In genomic region chr16:31189412-31189778, GRCh38 we compare ENCODE assay signal across 18 cellular contexts. TPM values are rescaled to one million over a fixed set of nuclear protein-coding genes. Genes with fewer than 3 reads are reported as not detected.
A peak's percentile ranks its signal among the peaks of the same experiment; 100 is the strongest.
DNase-seq lines count a peak whose midpoint lies in the region; ATAC-seq, FAIRE-seq and TF ChIP-seq lines count a peak whose summit lies in the region.
"Had no signal": no experiment of that assay in that cellular context is flagged by ENCODE, and none has a peak within 500 bp of the region (broad histone marks: within the 10 kb centered on the region; RNA-seq: fewer than 3 reads in every experiment).

No MANE protein-coding gene starts in this region.

- no peak for TF ChIP-seq EP300 in K562 (IDR thresholded peaks at IDR 0.05; ENCODE audit: low read length)

- H3K27me3 ChIP-seq in breast epithelium (no peaks in the 10 kb centered on the region), K562 (ENCODE audit: control insufficient read depth in 2 of 2, insufficient read depth in 2 of 2, low read length in 2 of 2) (no peaks in the 10 kb centered on the region)

- H3K9me1 ChIP-seq in K562 (ENCODE audit: control insufficient read depth, insufficient read depth, low read length) = peaks cover 3% of the 10 kb centered on the region

- peaks cover 100% of the 10 kb centered on the region for H3K36me3 Mint-ChIP-seq in MCF 10A (ENCODE audit: insufficient read depth, unreplicated experiment)
- peaks cover 82% of the 10 kb centered on the region for H3K36me3 Mint-ChIP-seq in type B pancreatic cell

- H2AFZ ChIP-seq in K562 (ENCODE audit: low read depth, low read length) = no peak overlapping the region
- H2AFZ ChIP-seq: parathyroid adenoma had no signal

- intact Hi-C loops in MCF 10A (cut with micrococcal nuclease) = loop anchor here (10.0 kb wide), 1 partner anchor 505 kb away; no protein-coding TSS in a partner anchor
- intact Hi-C loops in breast epithelium (cut with DNase I; ENCODE audit: low total_unique reads) = no loop called here
- intact Hi-C loops in K562 (cut with micrococcal nuclease) = loop anchor here (10.0 kb wide), 1 partner anchor 255 kb away; the partner anchor contains the start of gene ZNF843

- H3K4me3 ChIP-seq in breast epithelium (no peak overlapping the region), K562 (no peak overlapping the region)

- TF ChIP-seq CTCF in MCF 10A (IDR thresholded peaks at IDR 0.05; ENCODE audit: unreplicated experiment) = no peak
- TF ChIP-seq CTCF in breast epithelium (IDR thresholded peaks at IDR 0.05) = no peak
- no peak for TF ChIP-seq CTCF in K562 (IDR thresholded peaks at IDR 0.05 in 2 of 3, conservative IDR thresholded peaks at IDR 0.05 in 1 of 3; ENCODE audit: insufficient read depth in 2 of 3, low read depth in 1 of 3, low read length in 3 of 3)
- TF ChIP-seq CTCF in type B pancreatic cell (conservative IDR thresholded peaks at IDR 0.05) = no peak

- in situ Hi-C loops in K562 (cut with MboI) = no loop called here

- peaks cover 17% of the 10 kb centered on the region for H4K20me1 ChIP-seq in K562 (replicated peaks; ENCODE audit: control insufficient read depth, insufficient read depth, low read length)

- CTCF ChIA-PET in MCF 10A (lab: Yijun Ruan, JAX) = interaction anchor here (0.9 to 1.0 kb wide), 3 partner anchors 11 to 47 kb away, joined by 3 to 4 read pairs (median 3); no protein-coding TSS in a partner anchor
- CTCF ChIA-PET in K562 (lab: Yijun Ruan, JAX; ENCODE audit: low intra/inter-chr PET ratio) = no interaction called here

- BruUV-seq in MCF 10A (replicated peaks; lab: Mats Ljungman, UMichigan) (no TSS peak), K562 (replicated peaks; lab: Mats Ljungman, UMichigan) (no TSS peak)

- H3K4me2 ChIP-seq in K562 (ENCODE audit: insufficient read depth, low read length) = no peak overlapping the region

- H3K27me3 Mint-ChIP-seq in MCF 10A (ENCODE audit: insufficient read depth, unreplicated experiment) = no peaks in the 10 kb centered on the region
- H3K27me3 Mint-ChIP-seq in type B pancreatic cell = no peaks in the 10 kb centered on the region

- POLR2A ChIA-PET in MCF 10A (lab: Yijun Ruan, JAX) (interaction anchor here (0.9 to 2.7 kb wide), 2 partner anchors 9 to 22 kb away, joined by 3 to 22 read pairs; partner anchors contain the start of gene FUS), K562 (lab: Yijun Ruan, JAX) (interaction anchor here (0.6 to 8.2 kb wide), 10 partner anchors 9 to 127 kb away, joined by 3 to 63 read pairs (median 4); partner anchors contain the start of genes FUS, KAT8, PYCARD and TRIM72)

- no peak for ATAC-seq in K562
- ATAC-seq: esophagus mucosa had no signal

- TF ChIP-seq POLR2A in breast epithelium (IDR thresholded peaks at IDR 0.05) = no peak
- TF ChIP-seq POLR2A in K562 (conservative IDR thresholded peaks at IDR 0.05) = no peak

- FAIRE-seq in K562 (lab: Jason Lieb, UNC) (no peak), HTR-8/SVneo (lab: Jason Lieb, UNC) (no peak)
- FAIRE-seq: D721Med, islet of Langerhans, small intestine had no signal

- H3K4me3 Mint-ChIP-seq in MCF 10A (ENCODE audit: unreplicated experiment) = no peak overlapping the region
- no peak overlapping the region for H3K4me3 Mint-ChIP-seq in type B pancreatic cell
- H3K4me3 Mint-ChIP-seq: mesothelial cell of epicardium had no signal

- TF ChIP-seq RAD21 in K562 (CRISPR knock-in tag; conservative IDR thresholded peaks at IDR 0.05 in 1 of 2, IDR thresholded peaks at IDR 0.05 in 1 of 2) = no peak

- 95% methylated on average over 2 of the region's 2 CpGs for WGBS in K562 (ENCODE audit: insufficient coverage, low coverage, missing lambda C conversion rate)

- H3K9me3 ChIP-seq in breast epithelium = no peaks in the 10 kb centered on the region
- no peaks in the 10 kb centered on the region for H3K9me3 ChIP-seq in K562 (replicated peaks; ENCODE audit: control insufficient read depth, insufficient read depth, low read depth, low read length)

- peaks cover 60% of the 10 kb centered on the region for H3K79me2 ChIP-seq in K562 (ENCODE audit: control insufficient read depth, insufficient read depth, low read length)
- H3K79me2 ChIP-seq: parathyroid adenoma had no signal

- H3K27ac ChIP-seq in breast epithelium (no peak overlapping the region), K562 (ENCODE audit: extremely low read depth, low read depth, low read length) (no peak overlapping the region)
- H3K27ac ChIP-seq: parathyroid adenoma had no signal

- H3K36me3 ChIP-seq in breast epithelium (peaks cover 28% of the 10 kb centered on the region), K562 (ENCODE audit: control insufficient read depth, insufficient read depth, low read length) (peaks cover 99% of the 10 kb centered on the region)

- H3K27ac Mint-ChIP-seq in MCF 10A (ENCODE audit: low read depth, unreplicated experiment) (peak overlapping the region; percentile 27), type B pancreatic cell (peak overlapping the region; percentile 46)
- H3K27ac Mint-ChIP-seq: mesothelial cell of epicardium had no signal

- H3K4me1 Mint-ChIP-seq in MCF 10A (ENCODE audit: insufficient read depth, unreplicated experiment) = peaks cover 8% of the 10 kb centered on the region
- H3K4me1 Mint-ChIP-seq in type B pancreatic cell (ENCODE audit: unreplicated experiment) = peaks cover 6% of the 10 kb centered on the region
- H3K4me1 Mint-ChIP-seq: mesothelial cell of epicardium had no signal

- no peaks in the 10 kb centered on the region for H3K9me3 Mint-ChIP-seq in MCF 10A (ENCODE audit: unreplicated experiment)
- no peaks in the 10 kb centered on the region for H3K9me3 Mint-ChIP-seq in type B pancreatic cell
- H3K9me3 Mint-ChIP-seq: mesothelial cell of epicardium had no signal

- DNase-seq in MCF 10A (ENCODE audit: unreplicated experiment) (no peak), breast epithelium (ENCODE audit: low spot score in 2 of 2) (no peak), K562 (ENCODE audit: extremely low read depth in 1 of 4, low spot score in 3 of 4) (peak in 1 of 4 experiments; percentile 4), type B pancreatic cell (ENCODE audit: extremely low spot score, unreplicated experiment) (no peak), HTR-8/SVneo (ENCODE audit: insufficient read length, low spot score) (no peak), HK-2 (ENCODE audit: unreplicated experiment) (no peak)
- DNase-seq: activated CD8-positive, alpha-beta memory T cell treated with anti-CD3 and anti-CD28 coated beads, Interleukin-2, amount 50 U/mL, for 48 hours; GF-D8; NCI-H146; NCI-H446; SIG-M5; small intestine had no signal

- no peak overlapping the region for H3K9ac ChIP-seq in K562 (ENCODE audit: insufficient read depth in 1 of 2, low read depth in 2 of 2, low read length in 2 of 2)
- H3K9ac ChIP-seq: parathyroid adenoma had no signal

- H3K4me1 ChIP-seq in breast epithelium (no peaks in the 10 kb centered on the region), K562 (replicated peaks in 1 of 2; ENCODE audit: control insufficient read depth in 2 of 2, insufficient read depth in 2 of 2, low read length in 2 of 2) (peaks cover 0 to 3% of the 10 kb centered on the region in 2 experiments; a peak in 2 of 5 replicates)
- H3K4me1 ChIP-seq: parathyroid adenoma had no signal

RNA-seq across cellular contexts. Expression of gene FUS, which starts 9.5 kb away (rescaled TPM):
- total RNA-seq in MCF 10A (2022) (451 and 481 TPM in 2 replicates), breast epithelium (10 to 100 TPM; 59.0 to 78.3 (median 73.9) TPM), K562 (2014; rRNA removed) (64.1 and 78.7 TPM in 2 replicates), K562 (2014; rRNA removed; fragmentation: Illumina TruSeq; extraction: Trizol) (74.7 and 94.2 TPM in 2 replicates), K562 (2015; rRNA removed; fragmentation: Illumina TruSeq; extraction: Trizol) (87.2 and 107 TPM in 2 replicates), K562 (2021) (492 and 570 TPM in 2 replicates), type B pancreatic cell (ENCODE audit: low replicate concordance) (400 and 654 TPM in 2 replicates)
- total RNA-seq in K562 (2011; cell fraction: chromatin; rRNA removed; ENCODE audit: low replicate concordance) = 999 and 1,269 TPM in 2 replicates
- 423 and 458 TPM in 2 replicates for total RNA-seq in K562 (2011; cell fraction: nucleolus; rRNA removed)
- 715 and 1,004 TPM in 2 replicates for total RNA-seq in K562 (2011; cell fraction: nucleoplasm; rRNA removed)
- polyA plus RNA-seq in K562 (2011; rRNA removed) (205 and 240 TPM in 2 replicates), K562 (2014; fragmentation: Illumina TruSeq; extraction: Trizol) (370 and 458 TPM in 2 replicates), K562 (2014; fragmentation: Nextera tagmentation; extraction: Ambion mirVana) (10 to 100 TPM; 43.9 to 59.5 TPM), K562 (2014; rRNA removed) (501 and 575 TPM in 2 replicates)
- polyA plus RNA-seq in K562 (2011; cell fraction: cytosol; rRNA removed) = 204 and 212 TPM in 2 replicates
- polyA plus RNA-seq in K562 (2011; cell fraction: nucleus; rRNA removed) = 500 and 575 TPM in 2 replicates
- polyA plus RNA-seq in K562 (2012) = 447 and 1,379 TPM in 2 replicates
- 120 and 138 TPM in 2 replicates for polyA minus RNA-seq in K562 (2011; rRNA and poly(A)+ RNA removed)
- polyA minus RNA-seq in K562 (2011; cell fraction: cytosol; rRNA and poly(A)+ RNA removed) = 244 and 341 TPM in 2 replicates
- 188 and 261 TPM in 2 replicates for polyA minus RNA-seq in K562 (2011; cell fraction: nucleus; rRNA and poly(A)+ RNA removed)

RNA-seq across cellular contexts. Expression of gene PYCARD, which starts 13.2 kb away (rescaled TPM):
- total RNA-seq in MCF 10A (2022) = 0.47 and 0.76 TPM in 2 replicates
- total RNA-seq in breast epithelium = 10 to 100 TPM; 32.9 to 50.2 (median 35.7) TPM
- 0.56 and 0.97 TPM in 2 replicates for total RNA-seq in K562 (2011; cell fraction: chromatin; rRNA removed; ENCODE audit: low replicate concordance)
- total RNA-seq in K562 (2011; cell fraction: nucleolus; rRNA removed) = 2.9 and 3.0 TPM in 2 replicates
- total RNA-seq in K562 (2011; cell fraction: nucleoplasm; rRNA removed) = 1.1 and 1.4 TPM in 2 replicates
- total RNA-seq in K562 (2014; rRNA removed) = 27.7 and 30.4 TPM in 2 replicates
- 3.6 and 4.5 TPM in 2 replicates for total RNA-seq in K562 (2014; rRNA removed; fragmentation: Illumina TruSeq; extraction: Trizol)
- 22.9 and 24.3 TPM in 2 replicates for total RNA-seq in K562 (2015; rRNA removed; fragmentation: Illumina TruSeq; extraction: Trizol)
- 15.4 and 16.5 TPM in 2 replicates for total RNA-seq in K562 (2021)
- 4.1 and 33.8 TPM in 2 replicates for polyA plus RNA-seq in K562 (2011; rRNA removed)
- polyA plus RNA-seq in K562 (2011; cell fraction: cytosol; rRNA removed) = 21.4 and 58.6 TPM in 2 replicates
- 5.5 and 35.3 TPM in 2 replicates for polyA plus RNA-seq in K562 (2011; cell fraction: nucleus; rRNA removed)
- polyA plus RNA-seq in K562 (2012) = 35.1 and 67.9 TPM in 2 replicates
- 6.0 and 6.8 TPM in 2 replicates for polyA plus RNA-seq in K562 (2014; fragmentation: Illumina TruSeq; extraction: Trizol)
- polyA plus RNA-seq in K562 (2014; fragmentation: Nextera tagmentation; extraction: Ambion mirVana) = 1 to 10 TPM; 1.3 to 1.6 TPM
- polyA plus RNA-seq in K562 (2014; rRNA removed) = 25.6 and 28.4 TPM in 2 replicates
- polyA minus RNA-seq in K562 (2011; rRNA and poly(A)+ RNA removed) = 1.2 and 5.5 TPM in 2 replicates
- polyA minus RNA-seq in K562 (2011; cell fraction: cytosol; rRNA and poly(A)+ RNA removed) = 2.9 and 23.3 TPM in 2 replicates
- 1.3 and 10.3 TPM in 2 replicates for polyA minus RNA-seq in K562 (2011; cell fraction: nucleus; rRNA and poly(A)+ RNA removed)
- total RNA-seq in type B pancreatic cell (ENCODE audit: low replicate concordance) = 8.2 and 14.5 TPM in 2 replicates

RNA-seq across cellular contexts. Expression of gene TRIM72, which starts 24.5 kb away (rescaled TPM):
- total RNA-seq in MCF 10A (2022) = not detected in 2 replicates
- under 1 TPM in 2 of 3 donors, not detected in 1; under 0.01 TPM for total RNA-seq in breast epithelium
- total RNA-seq in K562 (2011; cell fraction: chromatin; rRNA removed; ENCODE audit: low replicate concordance) = 0.14 and 0.23 TPM in 2 replicates
- total RNA-seq in K562 (2011; cell fraction: nucleolus; rRNA removed) = 0.17 and 0.26 TPM in 2 replicates
- 0.15 and 0.31 TPM in 2 replicates for total RNA-seq in K562 (2011; cell fraction: nucleoplasm; rRNA removed)
- total RNA-seq in K562 (2014; rRNA removed) = not detected in 2 replicates
- under 0.01 and 0.03 TPM in 2 replicates for total RNA-seq in K562 (2014; rRNA removed; fragmentation: Illumina TruSeq; extraction: Trizol)
- total RNA-seq in K562 (2015; rRNA removed; fragmentation: Illumina TruSeq; extraction: Trizol) = not detected in 2 replicates
- total RNA-seq in K562 (2021) = not detected in 2 replicates
- 0.01 TPM in 1 of 2 replicates, not detected in the other for polyA plus RNA-seq in K562 (2011; rRNA removed)
- 0.01 and 0.03 TPM in 2 replicates for polyA plus RNA-seq in K562 (2011; cell fraction: cytosol; rRNA removed)
- 0.04 TPM in 2 replicates for polyA plus RNA-seq in K562 (2011; cell fraction: nucleus; rRNA removed)
- 0.03 TPM in 1 of 2 replicates, not detected in the other for polyA plus RNA-seq in K562 (2012)
- not detected in 2 replicates for polyA plus RNA-seq in K562 (2014; fragmentation: Illumina TruSeq; extraction: Trizol)
- polyA plus RNA-seq in K562 (2014; fragmentation: Nextera tagmentation; extraction: Ambion mirVana) = not detected
- not detected in 2 replicates for polyA plus RNA-seq in K562 (2014; rRNA removed)
- polyA minus RNA-seq in K562 (2011; rRNA and poly(A)+ RNA removed) = not detected in 2 replicates
- polyA minus RNA-seq in K562 (2011; cell fraction: cytosol; rRNA and poly(A)+ RNA removed) = not detected in 2 replicates
- polyA minus RNA-seq in K562 (2011; cell fraction: nucleus; rRNA and poly(A)+ RNA removed) = 0.11 TPM in 1 of 2 replicates, not detected in the other
- 0.02 TPM in 1 of 2 replicates, not detected in the other for total RNA-seq in type B pancreatic cell (ENCODE audit: low replicate concordance)

RNA-seq across cellular contexts. Expression of gene PYDC1, which starts 27.5 kb away (rescaled TPM):
- total RNA-seq in MCF 10A (2022) (not detected in 2 replicates), breast epithelium (not detected), K562 (2014; rRNA removed) (not detected in 2 replicates), K562 (2014; rRNA removed; fragmentation: Illumina TruSeq; extraction: Trizol) (not detected in 2 replicates), K562 (2015; rRNA removed; fragmentation: Illumina TruSeq; extraction: Trizol) (not detected in 2 replicates), K562 (2021) (not detected in 2 replicates), type B pancreatic cell (ENCODE audit: low replicate concordance) (not detected in 2 replicates)
- total RNA-seq in K562 (2011; cell fraction: chromatin; rRNA removed; ENCODE audit: low replicate concordance) = not detected in 2 replicates
- not detected in 2 replicates for total RNA-seq in K562 (2011; cell fraction: nucleolus; rRNA removed)
- total RNA-seq in K562 (2011; cell fraction: nucleoplasm; rRNA removed) = not detected in 2 replicates
- polyA plus RNA-seq in K562 (2011; rRNA removed) (not detected in 2 replicates), K562 (2014; fragmentation: Illumina TruSeq; extraction: Trizol) (not detected in 2 replicates), K562 (2014; fragmentation: Nextera tagmentation; extraction: Ambion mirVana) (not detected), K562 (2014; rRNA removed) (not detected in 2 replicates)
- polyA plus RNA-seq in K562 (2011; cell fraction: cytosol; rRNA removed) = not detected in 2 replicates
- not detected in 2 replicates for polyA plus RNA-seq in K562 (2011; cell fraction: nucleus; rRNA removed)
- not detected in 2 replicates for polyA plus RNA-seq in K562 (2012)
- not detected in 2 replicates for polyA minus RNA-seq in K562 (2011; rRNA and poly(A)+ RNA removed)
- polyA minus RNA-seq in K562 (2011; cell fraction: cytosol; rRNA and poly(A)+ RNA removed) = not detected in 2 replicates
- polyA minus RNA-seq in K562 (2011; cell fraction: nucleus; rRNA and poly(A)+ RNA removed) = not detected in 2 replicates
- total RNA-seq: aorta, esophagus mucosa, mesothelial cell of epicardium had no signal
- polyA plus RNA-seq: aorta, small intestine had no signal

RNA-seq across cellular contexts. Expression of gene PRSS36, which starts 39.5 kb away (rescaled TPM):
- total RNA-seq in MCF 10A (2022) = 0.49 and 1.0 TPM in 2 replicates
- 1 to 10 TPM in 2 of 3 donors, under 1 TPM in 1; 0.98 to 8.3 (median 2.0) TPM for total RNA-seq in breast epithelium
- 1.1 TPM in 1 of 2 replicates, not detected in the other for total RNA-seq in K562 (2011; cell fraction: chromatin; rRNA removed; ENCODE audit: low replicate concordance)
- total RNA-seq in K562 (2011; cell fraction: nucleolus; rRNA removed) = 0.67 and 0.92 TPM in 2 replicates
- total RNA-seq in K562 (2011; cell fraction: nucleoplasm; rRNA removed) = 0.44 TPM in 1 of 2 replicates, not detected in the other
- total RNA-seq in K562 (2014; rRNA removed) = 0.82 and 1.2 TPM in 2 replicates
- total RNA-seq in K562 (2014; rRNA removed; fragmentation: Illumina TruSeq; extraction: Trizol) = 0.38 TPM in 1 of 2 replicates, not detected in the other
- 0.36 and 0.68 TPM in 2 replicates for total RNA-seq in K562 (2015; rRNA removed; fragmentation: Illumina TruSeq; extraction: Trizol)
- total RNA-seq in K562 (2021) = 0.56 and 1.1 TPM in 2 replicates
- polyA plus RNA-seq in K562 (2011; rRNA removed) = 0.54 and 0.85 TPM in 2 replicates
- 1.4 and 2.6 TPM in 2 replicates for polyA plus RNA-seq in K562 (2011; cell fraction: cytosol; rRNA removed)
- 1.1 and 1.4 TPM in 2 replicates for polyA plus RNA-seq in K562 (2011; cell fraction: nucleus; rRNA removed)
- 0.33 and 0.65 TPM in 2 replicates for polyA plus RNA-seq in K562 (2012)
- polyA plus RNA-seq in K562 (2014; fragmentation: Illumina TruSeq; extraction: Trizol) = 0.57 and 0.68 TPM in 2 replicates
- under 1 TPM in 1 of 2 experiments, not detected in 1; 0.22 TPM for polyA plus RNA-seq in K562 (2014; fragmentation: Nextera tagmentation; extraction: Ambion mirVana)
- 0.09 and 0.45 TPM in 2 replicates for polyA plus RNA-seq in K562 (2014; rRNA removed)
- polyA minus RNA-seq in K562 (2011; rRNA and poly(A)+ RNA removed) = 0.46 and 0.72 TPM in 2 replicates
- polyA minus RNA-seq in K562 (2011; cell fraction: cytosol; rRNA and poly(A)+ RNA removed) = 0.95 and 1.4 TPM in 2 replicates
- polyA minus RNA-seq in K562 (2011; cell fraction: nucleus; rRNA and poly(A)+ RNA removed) = 0.67 and 0.78 TPM in 2 replicates
- 1.8 and 2.0 TPM in 2 replicates for total RNA-seq in type B pancreatic cell (ENCODE audit: low replicate concordance)
